27 cellular contexts compared by ENCODE assay signal in the genomic region with DNA sequence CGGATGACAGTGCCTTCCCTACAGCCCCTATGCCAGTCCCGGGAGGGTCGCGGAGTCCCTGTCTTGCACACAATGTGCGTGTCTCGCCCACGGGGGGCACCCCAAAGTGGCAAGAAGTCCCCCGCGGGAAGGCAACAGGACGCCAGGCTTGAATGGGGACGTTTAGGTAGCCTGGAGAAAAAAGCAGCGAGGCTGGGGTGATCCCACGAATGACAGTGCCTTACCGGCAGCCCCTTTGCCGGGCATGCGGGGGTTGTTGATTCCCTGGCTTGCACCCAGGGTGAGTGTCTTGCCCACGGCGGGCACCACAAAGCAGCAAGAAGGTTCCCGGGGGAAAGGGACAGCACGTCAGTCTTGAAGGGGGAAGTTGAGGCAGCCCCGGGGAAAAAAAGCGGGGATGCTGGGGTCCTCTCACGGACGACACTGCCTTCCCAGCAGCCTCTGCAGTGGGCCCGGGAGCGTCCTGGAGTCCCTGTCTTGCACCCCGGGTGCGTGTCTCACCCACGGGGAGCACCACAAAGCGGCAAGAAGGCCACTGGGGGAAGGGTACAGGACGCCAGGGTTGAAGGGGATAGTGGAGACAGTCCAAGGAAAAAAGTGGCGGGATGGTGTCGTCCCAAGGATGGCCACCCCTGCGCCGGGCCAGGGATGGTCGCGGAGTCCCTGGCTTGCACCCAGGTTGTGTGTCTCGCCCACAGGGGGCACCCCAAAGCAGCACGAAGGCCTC.
"Had no signal": no experiment of that assay in that cellular context is flagged by ENCODE, and none has a peak within 500 bp of the region (broad histone marks: within the 10 kb centered on the region; RNA-seq: fewer than 3 reads in every experiment).

No MANE protein-coding gene starts in this region.

- H3K36me3 ChIP-seq: adrenal gland, MG63, SJSA1 had no signal

- H3K27me3 Mint-ChIP-seq: activated B cell treated with CpG ODN at 0.5 μM for 24 hours; activated CD4-positive, alpha-beta memory T cell treated with anti-CD3 and anti-CD28 coated beads, Interleukin-2, amount 10 ng/mL, durations not matched to agents 7 days and 5 days; activated naive CD8-positive, alpha-beta T cell treated with anti-CD3 and anti-CD28 coated beads, Interleukin-2, amount 10 ng/mL, durations not matched to agents 7 days and 5 days; IgD-negative memory B cell had no signal

- H3K4me3 Mint-ChIP-seq: activated B cell treated with CpG ODN at 0.5 μM for 24 hours; activated CD4-positive, alpha-beta memory T cell treated with anti-CD3 and anti-CD28 coated beads, Interleukin-2, amount 10 ng/mL, durations not matched to agents 7 days and 5 days; activated naive CD8-positive, alpha-beta T cell treated with anti-CD3 and anti-CD28 coated beads, Interleukin-2, amount 10 ng/mL, durations not matched to agents 7 days and 5 days; IgD-negative memory B cell; T-helper 1 cell treated with Interleukin-12 subunit alpha and Interleukin-12 subunit beta and Interleukin-4 antibody, amounts not matched to agents 30 μg/mL and 1 μg/mL, for 36 hours had no signal

- H3K27ac Mint-ChIP-seq: activated B cell treated with CpG ODN at 0.5 μM for 24 hours; activated CD4-positive, alpha-beta memory T cell treated with anti-CD3 and anti-CD28 coated beads, Interleukin-2, amount 10 ng/mL, durations not matched to agents 7 days and 5 days; activated naive CD8-positive, alpha-beta T cell treated with anti-CD3 and anti-CD28 coated beads, Interleukin-2, amount 10 ng/mL, durations not matched to agents 7 days and 5 days; IgD-negative memory B cell; T-helper 1 cell treated with Interleukin-12 subunit alpha and Interleukin-12 subunit beta and Interleukin-4 antibody, amounts not matched to agents 30 μg/mL and 1 μg/mL, for 36 hours had no signal

- H3K4me1 Mint-ChIP-seq: activated B cell treated with CpG ODN at 0.5 μM for 24 hours; activated CD4-positive, alpha-beta memory T cell treated with anti-CD3 and anti-CD28 coated beads, Interleukin-2, amount 10 ng/mL, durations not matched to agents 7 days and 5 days; activated naive CD8-positive, alpha-beta T cell treated with anti-CD3 and anti-CD28 coated beads, Interleukin-2, amount 10 ng/mL, durations not matched to agents 7 days and 5 days; IgD-negative memory B cell had no signal

- H3K36me3 Mint-ChIP-seq: activated naive CD8-positive, alpha-beta T cell treated with anti-CD3 and anti-CD28 coated beads, Interleukin-2, amount 10 ng/mL, durations not matched to agents 7 days and 5 days; IgD-negative memory B cell had no signal

- H3K9me3 Mint-ChIP-seq: activated naive CD8-positive, alpha-beta T cell treated with anti-CD3 and anti-CD28 coated beads, Interleukin-2, amount 10 ng/mL, durations not matched to agents 7 days and 5 days had no signal

- H3K9me3 ChIP-seq: adrenal gland, MG63 had no signal

- ATAC-seq: Panc1 had no signal

- DNase-seq: activated B cell treated with CpG ODN at 0.5 μM for 24 hours; activated CD4-positive, alpha-beta memory T cell treated with anti-CD3 and anti-CD28 coated beads, Interleukin-2, amount 10 ng/mL, durations not matched to agents 7 days and 5 days; activated CD4-positive, alpha-beta T cell treated with anti-CD3 and anti-CD28 coated beads for 1 hour; activated CD4-positive, alpha-beta T cell treated with anti-CD3 and anti-CD28 coated beads, Interleukin-2, amount 50 U/mL, for 1 hour; activated CD8-positive, alpha-beta memory T cell treated with anti-CD3 and anti-CD28 coated beads, Interleukin-2, amount 50 U/mL, for 48 hours; activated naive CD4-positive, alpha-beta T cell treated with anti-CD3 and anti-CD28 coated beads, Interleukin-2, amount 50 U/mL, for 16 hours; activated naive CD8-positive, alpha-beta T cell treated with anti-CD3 and anti-CD28 coated beads, Interleukin-2, amount 10 ng/mL, durations not matched to agents 7 days and 5 days; activated T-cell treated with anti-CD3 and anti-CD28 coated beads, Interleukin-2, amount 50 U/mL, for 1 hour; adrenal gland; anterior cingulate cortex; MG63; MV-4-11; NCI-H1105; NCI-H1436; NCI-H187; NCI-H2081; NCI-H510A treated with DMSO at 0.1 percent for 48 hours; NCI-H69; NK-92 treated with Interleukin-12 subunit alpha and Interleukin-12 subunit beta, amount 100 ng/mL, for 24 hours; OCI-M1; RPMI8226; SHP77 had no signal

- H3K4me1 ChIP-seq: adrenal gland, SJSA1 had no signal

- H3K27ac ChIP-seq: adrenal gland, KMS-11, SJSA1 had no signal

- H3K27me3 ChIP-seq: adrenal gland, SJSA1 had no signal

- H3K4me3 ChIP-seq: adrenal gland, MG63, SJSA1 had no signal
